ENCODE assay signal across 8 cellular contexts in genomic region chr22:46537221-46537945, GRCh38. TPM values are rescaled to one million over a fixed set of nuclear protein-coding genes. Genes with fewer than 3 reads are reported as not detected.
DNase-seq lines count a peak whose midpoint lies in the region; ATAC-seq and TF ChIP-seq lines count a peak whose summit lies in the region.

A gene with protein sequence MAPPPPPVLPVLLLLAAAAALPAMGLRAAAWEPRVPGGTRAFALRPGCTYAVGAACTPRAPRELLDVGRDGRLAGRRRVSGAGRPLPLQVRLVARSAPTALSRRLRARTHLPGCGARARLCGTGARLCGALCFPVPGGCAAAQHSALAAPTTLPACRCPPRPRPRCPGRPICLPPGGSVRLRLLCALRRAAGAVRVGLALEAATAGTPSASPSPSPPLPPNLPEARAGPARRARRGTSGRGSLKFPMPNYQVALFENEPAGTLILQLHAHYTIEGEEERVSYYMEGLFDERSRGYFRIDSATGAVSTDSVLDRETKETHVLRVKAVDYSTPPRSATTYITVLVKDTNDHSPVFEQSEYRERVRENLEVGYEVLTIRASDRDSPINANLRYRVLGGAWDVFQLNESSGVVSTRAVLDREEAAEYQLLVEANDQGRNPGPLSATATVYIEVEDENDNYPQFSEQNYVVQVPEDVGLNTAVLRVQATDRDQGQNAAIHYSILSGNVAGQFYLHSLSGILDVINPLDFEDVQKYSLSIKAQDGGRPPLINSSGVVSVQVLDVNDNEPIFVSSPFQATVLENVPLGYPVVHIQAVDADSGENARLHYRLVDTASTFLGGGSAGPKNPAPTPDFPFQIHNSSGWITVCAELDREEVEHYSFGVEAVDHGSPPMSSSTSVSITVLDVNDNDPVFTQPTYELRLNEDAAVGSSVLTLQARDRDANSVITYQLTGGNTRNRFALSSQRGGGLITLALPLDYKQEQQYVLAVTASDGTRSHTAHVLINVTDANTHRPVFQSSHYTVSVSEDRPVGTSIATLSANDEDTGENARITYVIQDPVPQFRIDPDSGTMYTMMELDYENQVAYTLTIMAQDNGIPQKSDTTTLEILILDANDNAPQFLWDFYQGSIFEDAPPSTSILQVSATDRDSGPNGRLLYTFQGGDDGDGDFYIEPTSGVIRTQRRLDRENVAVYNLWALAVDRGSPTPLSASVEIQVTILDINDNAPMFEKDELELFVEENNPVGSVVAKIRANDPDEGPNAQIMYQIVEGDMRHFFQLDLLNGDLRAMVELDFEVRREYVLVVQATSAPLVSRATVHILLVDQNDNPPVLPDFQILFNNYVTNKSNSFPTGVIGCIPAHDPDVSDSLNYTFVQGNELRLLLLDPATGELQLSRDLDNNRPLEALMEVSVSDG (N-terminal part only) (minus strand): TSS chr22:46537620. CDS start chr22:46537170, 450 bp downstream.

- peak within 1 kb of the TSS; percentile 33 for H3K4me3 ChIP-seq in AG10803 (ENCODE audit: low read length)
- H3K4me3 ChIP-seq in HCT116 (replicated peaks in 1 of 2; ENCODE audit: low read depth in 1 of 2, low read length in 2 of 2), result peak within 1 kb of the TSS; percentile 57 to 64
- peak within 1 kb of the TSS; percentile 32 for H3K4me3 ChIP-seq in rectal smooth muscle tissue (ENCODE audit: low read length)

- TF ChIP-seq CTCF in AG10803 (conservative IDR thresholded peaks at IDR 0.05; ENCODE audit: low read length) (no peak), HCT116 (IDR thresholded peaks at IDR 0.05 in 2 of 3, conservative IDR thresholded peaks at IDR 0.05 in 1 of 3; ENCODE audit: borderline replicate concordance in 1 of 3, insufficient read depth in 1 of 3, low read depth in 2 of 3, low read length in 2 of 3) (no peak)

- RAD21 ChIA-PET in HCT116 (lab: Charles Lee; ENCODE audit: low non-redundant PET in 1 of 2, low total read pairs in 2 of 2, uncharacterized antibody in 2 of 2, unreplicated experiment in 2 of 2), result interaction anchor here in 1 of 2 experiments (1.2 kb wide), 1 partner anchor 170 kb away, joined by 7 read pairs; no protein-coding TSS in a partner anchor

- H3K27ac ChIP-seq in HCT116 (ENCODE audit: low read depth, low read length) (peak within 1 kb of the TSS; percentile 72), rectal smooth muscle tissue (ENCODE audit: low read depth, low read length) (no peak within 1 kb of the TSS)

- ATAC-seq in HCT116 (peak; percentile 73), Right ventricle myocardium superior (ENCODE audit: poor library complexity) (peak; percentile 47), HG02970 (IDR thresholded peaks at IDR 0.05; ENCODE audit: low FRiP score, unreplicated experiment) (no peak)

- TF ChIP-seq POLR2A in HCT116 (IDR thresholded peaks at IDR 0.05; ENCODE audit: borderline replicate concordance, extremely low read depth, insufficient read depth, insufficient read length), result no peak

- peak within 1 kb of the TSS; percentile 15 for H2AFZ ChIP-seq in HCT116 (ENCODE audit: low read depth, low read length, poor library complexity, severe bottlenecking)

- no TSS peak for BruUV-seq in HCT116 (replicated peaks; lab: Mats Ljungman, UMichigan)

- intact Hi-C loops in HCT116 (cut with micrococcal nuclease) (loop anchor here (1.0 to 10.0 kb wide), 2 partner anchors 83 to 170 kb away; no protein-coding TSS in a partner anchor), Right ventricle myocardium superior (cut with DNase I) (loop anchor here (5.0 kb wide), 1 partner anchor 165 kb away; no protein-coding TSS in a partner anchor)

- H3K4me1 ChIP-seq in HCT116 (ENCODE audit: control insufficient read depth in 1 of 2, insufficient read depth in 2 of 2, low read length in 2 of 2) (peaks cover 10 to 23% of the 10 kb centered on the region in 2 experiments), rectal smooth muscle tissue (ENCODE audit: control insufficient read depth, insufficient read depth, low read length) (no peaks in the 10 kb centered on the region)

- CTCF ChIA-PET in HCT116 (lab: Charles Lee), result interaction anchor here (1.3 to 8.3 kb wide), 2 partner anchors 168 to 182 kb away, joined by 5 to 146 read pairs; no protein-coding TSS in a partner anchor

- H3K79me2 ChIP-seq in HCT116 (ENCODE audit: insufficient read depth, low read length), result peaks cover 3% of the 10 kb centered on the region; the same call in 1 of the 2 replicates

- POLR2A ChIA-PET in HCT116 (lab: Charles Lee), result no interaction called here

- DNase-seq in AG10803 (ENCODE audit: low read depth), result no peak
- no peak for DNase-seq in HCT116 (ENCODE audit: low read depth, low spot score)
- DNase-seq in activated T-cell treated with anti-CD3 and anti-CD28 coated beads for 48 hours (ENCODE audit: low read depth), result peak; percentile 17
- no peak for DNase-seq in Right ventricle myocardium superior
- DNase-seq in T1000 (lab: John Stamatoyannopoulos, UW), result no peak
- DNase-seq in putamen (ENCODE audit: low spot score), result no peak

- H4K20me1 ChIP-seq in HCT116 (ENCODE audit: insufficient read depth), result no peaks in the 10 kb centered on the region

- peaks cover 0 to 14% of the 10 kb centered on the region in 2 experiments; a peak in 1 of 4 replicates for H3K9me3 ChIP-seq in HCT116 (ENCODE audit: control insufficient read depth in 1 of 2, insufficient read depth in 1 of 2, low read depth in 1 of 2, low read length in 2 of 2)

- no peaks in the 10 kb centered on the region for H3K9me2 ChIP-seq in HCT116 (ENCODE audit: insufficient read depth)

- H3K36me3 ChIP-seq in HCT116 (ENCODE audit: control insufficient read depth in 1 of 2, insufficient read depth in 2 of 2, low read length in 2 of 2) (no peaks in the 10 kb centered on the region), rectal smooth muscle tissue (ENCODE audit: control insufficient read depth, insufficient read depth, low read length) (no peaks in the 10 kb centered on the region)

- no peak for TF ChIP-seq RAD21 in HCT116 (IDR thresholded peaks at IDR 0.05; ENCODE audit: low read depth)

- H3K27me3 ChIP-seq in HCT116 (ENCODE audit: insufficient read depth, low read length), result no peaks in the 10 kb centered on the region
- H3K27me3 ChIP-seq in rectal smooth muscle tissue (ENCODE audit: control insufficient read depth, insufficient read depth, low read length), result peaks cover 13% of the 10 kb centered on the region

- peak within 1 kb of the TSS; percentile 91 for H3K4me2 ChIP-seq in HCT116 (ENCODE audit: low read length)

- H3K9ac ChIP-seq in HCT116 (ENCODE audit: low read length) (peak within 1 kb of the TSS; percentile 50), rectal smooth muscle tissue (ENCODE audit: low read length) (no peak within 1 kb of the TSS)

TF ChIP-seq in HCT116, 20 proteins besides CTCF, POLR2A, EP300 and RAD21:
- TF ChIP-seq EGR1 (IDR thresholded peaks at IDR 0.05; ENCODE audit: low read depth), result no peak
- TF ChIP-seq ZFX (IDR thresholded peaks at IDR 0.05), result 0 out of 2 replicates have a peak, but pooled peaks have one; percentile 27
- peak; percentile 73 for TF ChIP-seq YY1 (IDR thresholded peaks at IDR 0.05; ENCODE audit: extremely low read depth, insufficient replicate concordance, low read depth, low read length)

RNA-seq across cellular contexts. Expression of the gene that starts here (rescaled TPM):
- 19.6 TPM for total RNA-seq in HCT116 (2021; ENCODE audit: unreplicated experiment)
- polyA plus RNA-seq in HCT116 (2012), result 21.9 and 26.8 TPM in 2 replicates
- total RNA-seq in Right ventricle myocardium superior, result 7.6 TPM
